In the genomic region with DNA sequence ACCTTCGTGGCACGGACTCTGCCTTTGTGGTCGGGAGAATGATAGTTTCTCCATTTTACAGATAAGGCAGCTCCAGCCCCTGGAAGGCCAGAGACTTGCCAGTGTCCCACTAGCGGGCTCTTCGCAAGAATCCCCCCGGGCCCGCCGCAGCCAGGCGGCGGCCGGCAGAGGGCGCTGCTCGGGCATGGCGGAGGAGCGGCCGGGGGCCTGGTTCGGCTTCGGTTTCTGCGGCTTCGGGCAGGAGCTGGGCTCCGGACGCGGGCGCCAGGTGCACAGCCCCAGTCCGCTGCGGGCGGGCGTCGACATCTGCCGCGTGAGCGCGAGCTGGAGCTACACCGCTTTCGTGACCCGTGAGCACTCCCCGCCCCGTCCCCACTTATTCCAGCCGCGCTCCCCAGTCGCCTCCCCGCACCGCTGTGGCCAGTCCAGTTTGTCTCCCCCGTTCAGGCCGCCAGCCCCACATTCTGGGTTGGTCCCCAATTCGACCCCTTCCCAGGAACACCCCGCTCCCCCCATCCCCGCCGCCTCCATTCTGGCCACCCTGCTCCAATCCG, we compare ENCODE assay signal across 8 cellular contexts. TPM values are rescaled to one million over a fixed set of nuclear protein-coding genes. Genes with fewer than 3 reads are reported as not detected.
DNase-seq lines count a peak whose midpoint lies in the region; ATAC-seq and TF ChIP-seq lines count a peak whose summit lies in the region.

No MANE protein-coding gene starts in this region.

- H3K4me2 ChIP-seq in MM.1S (ENCODE audit: low read depth, low read length) (peak overlapping the region; percentile 94), hepatocyte (peak overlapping the region; percentile 98)

- peak; percentile 94 for TF ChIP-seq CTCF in MM.1S (IDR thresholded peaks at IDR 0.05; ENCODE audit: low read length)
- TF ChIP-seq CTCF in hepatocyte (IDR thresholded peaks at IDR 0.05; ENCODE audit: poor library complexity): peak; percentile 93

- H3K79me2 ChIP-seq in MM.1S (ENCODE audit: low read length) (peaks cover 37% of the 10 kb centered on the region), hepatocyte (peaks cover 3% of the 10 kb centered on the region)

- H3K9me2 ChIP-seq in MM.1S (replicated peaks; ENCODE audit: insufficient read depth, low read length) (no peaks in the 10 kb centered on the region), hepatocyte (replicated peaks; ENCODE audit: insufficient read depth) (no peaks in the 10 kb centered on the region)

- H3K4me3 ChIP-seq in MM.1S (ENCODE audit: low read length) (peak overlapping the region; percentile 92), hepatocyte (peak overlapping the region; percentile 68)

- H3K9me3 ChIP-seq in MM.1S (replicated peaks; ENCODE audit: insufficient read depth, low read length): no peaks in the 10 kb centered on the region
- no peaks in the 10 kb centered on the region for H3K9me3 ChIP-seq in hepatocyte (ENCODE audit: low read depth)

- peaks cover 25% of the 10 kb centered on the region for H3F3A ChIP-seq in MM.1S (ENCODE audit: insufficient read depth, low read length)

- H3K4me1 ChIP-seq in MM.1S (ENCODE audit: low read length) (no peaks in the 10 kb centered on the region), hepatocyte (ENCODE audit: insufficient read depth) (peaks cover 17% of the 10 kb centered on the region)

- peak overlapping the region; percentile 100; the same call in 1 of the 2 replicates for H3K9ac ChIP-seq in MM.1S (ENCODE audit: low read length)

- DNase-seq in EL (peak; percentile 78), MM.1S (peak; percentile 88), T-helper 2 cell (peak; percentile 10 to 60 (median 55)), astrocyte of the hippocampus (ENCODE audit: low read depth, low spot score) (peak; percentile 90), hepatocyte (ENCODE audit: low spot score) (peak; percentile 90), retina (peak; percentile 95), GF-D8 (lab: John Stamatoyannopoulos, UW) (no peak)

- H3K27me3 ChIP-seq in MM.1S (replicated peaks; ENCODE audit: insufficient read depth, low read length) (no peaks in the 10 kb centered on the region), hepatocyte (no peaks in the 10 kb centered on the region)

- H2AFZ ChIP-seq in MM.1S (ENCODE audit: low read length) (peak overlapping the region; percentile 30), hepatocyte (peak overlapping the region; percentile 95)

- H4K20me1 ChIP-seq in MM.1S (ENCODE audit: insufficient read depth, low read length) (no peaks in the 10 kb centered on the region; the same call in 1 of the 2 replicates), hepatocyte (ENCODE audit: insufficient read depth, poor library complexity, severe bottlenecking) (no peaks in the 10 kb centered on the region)

- H3K27ac ChIP-seq in MM.1S (ENCODE audit: low read length) (peak overlapping the region; percentile 99; the same call in 1 of the 2 replicates), hepatocyte (no peak overlapping the region)

- WGBS in hepatocyte (ENCODE audit: low lambda C conversion rate, missing lambda C conversion rate): under 1% methylated on average over 33 of the region's 50 CpGs

- no peak for ATAC-seq in GM18868 (IDR thresholded peaks at IDR 0.05; ENCODE audit: unreplicated experiment)

- H3K36me3 ChIP-seq in MM.1S (replicated peaks; ENCODE audit: insufficient read depth, low read length): no peaks in the 10 kb centered on the region
- no peaks in the 10 kb centered on the region for H3K36me3 ChIP-seq in hepatocyte (replicated peaks; ENCODE audit: insufficient read depth, low read depth)

RNA-seq across cellular contexts. Expression of gene RCCD1, which starts 1.9 kb away (rescaled TPM):
- total RNA-seq in hepatocyte: 5.3 and 9.5 TPM in 2 replicates
- polyA plus RNA-seq in hepatocyte: 9.4 and 11.2 TPM in 2 replicates

RNA-seq across cellular contexts. Expression of gene UNC45A, which starts 21.5 kb away (rescaled TPM):
- 55.2 and 69.8 TPM in 2 replicates for total RNA-seq in hepatocyte
- polyA plus RNA-seq in hepatocyte: 55.3 and 63.3 TPM in 2 replicates

RNA-seq across cellular contexts. Expression of gene HDDC3, which starts 24.3 kb away (rescaled TPM):
- total RNA-seq in hepatocyte: 15.4 and 17.5 TPM in 2 replicates
- polyA plus RNA-seq in hepatocyte: 13.0 and 20.0 TPM in 2 replicates

RNA-seq across cellular contexts. Expression of gene PRC1, which starts 37.7 kb away (rescaled TPM):
- total RNA-seq in hepatocyte: 29.2 and 35.8 TPM in 2 replicates
- polyA plus RNA-seq in hepatocyte: 21.5 and 29.8 TPM in 2 replicates

RNA-seq across cellular contexts. Expression of gene MAN2A2, which starts 53.5 kb away (rescaled TPM):
- 8.3 and 11.2 TPM in 2 replicates for total RNA-seq in hepatocyte
- polyA plus RNA-seq in hepatocyte: 32.7 and 44.5 TPM in 2 replicates
